In the genomic region with DNA sequence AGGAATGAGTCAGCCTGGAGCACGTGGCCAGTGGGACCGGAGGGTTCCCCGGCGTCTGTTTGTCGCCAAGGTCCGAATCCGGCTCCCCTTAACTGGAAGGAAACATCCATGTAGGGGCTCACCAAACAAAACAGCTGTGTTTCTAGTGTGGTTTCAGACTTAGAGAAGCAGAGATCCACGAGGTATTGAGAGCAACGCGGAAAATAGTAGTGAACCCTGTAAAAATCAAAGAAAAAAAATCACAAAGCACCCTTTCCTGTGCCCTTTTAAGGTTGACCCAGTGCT, we compare ENCODE assay signal across 8 cellular contexts. TPM values are rescaled to one million over a fixed set of nuclear protein-coding genes. Genes with fewer than 3 reads are reported as not detected.
A peak's percentile ranks its signal among the peaks of the same experiment; 100 is the strongest.
DNase-seq lines count a peak whose midpoint lies in the region; ATAC-seq, FAIRE-seq and TF ChIP-seq lines count a peak whose summit lies in the region.

No MANE protein-coding gene starts in this region.

- no peak for TF ChIP-seq EP300 in K562 (IDR thresholded peaks at IDR 0.05; ENCODE audit: low read length)
- no peak for TF ChIP-seq EP300 in transverse colon (IDR thresholded peaks at IDR 0.05; ENCODE audit: low read depth)

- no peaks in the 10 kb centered on the region for H4K20me1 ChIP-seq in K562 (replicated peaks; ENCODE audit: control insufficient read depth, insufficient read depth, low read length)

- in situ Hi-C loops in K562 (cut with MboI) = no loop called here
- in situ Hi-C loops in transverse colon (cut with MboI; ENCODE audit: low pct_ligation_motif_present in 1 of 4, low pct_unique_long_range_greater_than_20kb in 1 of 4, low sequenced_read_pairs in 3 of 4) = loop anchor here in 1 of 4 donors (25.0 kb wide), 1 partner anchor 649 kb away; a partner anchor contains a TSS

- peak overlapping the region; percentile 96 to 98 for H3K9ac ChIP-seq in K562 (ENCODE audit: insufficient read depth in 1 of 2, low read depth in 2 of 2, low read length in 2 of 2)

- H3K9me3 ChIP-seq in K562 (replicated peaks; ENCODE audit: control insufficient read depth, insufficient read depth, low read depth, low read length) (no peaks in the 10 kb centered on the region), transverse colon (no peaks in the 10 kb centered on the region)

- 1% methylated on average over 10 of the region's 10 CpGs for WGBS in K562 (ENCODE audit: insufficient coverage, low coverage, missing lambda C conversion rate)
- 0% methylated on average over 10 of the region's 10 CpGs; no CpG with 5 or more reads in 1 of the 2 donors for whole genome bisulfite sequencing in transverse colon (ENCODE audit: low coverage in 1 of 2), 2 donors

- H3K4me3 ChIP-seq in K562 (peak overlapping the region; percentile 95), transverse colon (peak overlapping the region; percentile 65 to 96 (median 86))

- BruUV-seq in K562 (replicated peaks; lab: Mats Ljungman, UMichigan) = no TSS peak

- H3K4me2 ChIP-seq in K562 (ENCODE audit: insufficient read depth, low read length) = peak overlapping the region; percentile 93

- H3K36me3 ChIP-seq in K562 (ENCODE audit: control insufficient read depth, insufficient read depth, low read length) (peaks cover 47% of the 10 kb centered on the region), transverse colon (peaks cover 0 to 10% (median 3%) of the 10 kb centered on the region in 4 donors)

- peak overlapping the region; percentile 96 for H3K4me3 Mint-ChIP-seq in activated naive CD4-positive, alpha-beta T cell treated with anti-CD3 and anti-CD28 coated beads for 36 hours

- H3K27me3 ChIP-seq in K562 (ENCODE audit: control insufficient read depth in 2 of 2, insufficient read depth in 2 of 2, low read length in 2 of 2) (no peaks in the 10 kb centered on the region; a peak in 1 of 5 replicates), transverse colon (no peaks in the 10 kb centered on the region)

- intact Hi-C loops in activated naive CD4-positive, alpha-beta T cell treated with anti-CD3 and anti-CD28 coated beads for 36 hours (cut with micrococcal nuclease) = loop anchor here (1.0 to 10.0 kb wide), 11 partner anchors 9 to 1519 kb away; a partner anchor contains a TSS
- intact Hi-C loops in K562 (cut with micrococcal nuclease) (loop anchor here (5.0 kb wide), 1 partner anchor 149 kb away; a partner anchor contains a TSS), transverse colon (cut with DNase I; ENCODE audit: low total_unique reads) (no loop called here)

- POLR2A ChIA-PET in K562 (lab: Yijun Ruan, JAX) = interaction anchor here (0.6 to 2.2 kb wide), 8 partner anchors 10 to 293 kb away, joined by 3 to 9 read pairs (median 6); no protein-coding TSS in a partner anchor

- peaks cover 43% of the 10 kb centered on the region for H3K36me3 Mint-ChIP-seq in activated naive CD4-positive, alpha-beta T cell treated with anti-CD3 and anti-CD28 coated beads for 36 hours (ENCODE audit: low read depth)

- H3K27ac ChIP-seq in K562 (ENCODE audit: extremely low read depth, low read depth, low read length) = peak overlapping the region; percentile 93
- H3K27ac ChIP-seq in transverse colon = peak overlapping the region; percentile 95 to 97 (median 96)

- H2AFZ ChIP-seq in K562 (ENCODE audit: low read depth, low read length) = peak overlapping the region; percentile 61

- peaks cover 41% of the 10 kb centered on the region for H3K79me2 ChIP-seq in K562 (ENCODE audit: control insufficient read depth, insufficient read depth, low read length)

- H3K4me1 Mint-ChIP-seq in activated naive CD4-positive, alpha-beta T cell treated with anti-CD3 and anti-CD28 coated beads for 36 hours (ENCODE audit: low read depth) = peaks cover 48% of the 10 kb centered on the region

- TF ChIP-seq POLR2A in K562 (conservative IDR thresholded peaks at IDR 0.05) = no peak
- no peak for TF ChIP-seq POLR2A in transverse colon (IDR thresholded peaks at IDR 0.05)

- no peak for TF ChIP-seq RAD21 in K562 (CRISPR knock-in tag; conservative IDR thresholded peaks at IDR 0.05 in 1 of 2, IDR thresholded peaks at IDR 0.05 in 1 of 2)

- peak overlapping the region; percentile 92 for H3K27ac Mint-ChIP-seq in activated naive CD4-positive, alpha-beta T cell treated with anti-CD3 and anti-CD28 coated beads for 36 hours

- no peak for ATAC-seq in K562
- ATAC-seq in HG03280 (IDR thresholded peaks at IDR 0.05; ENCODE audit: unreplicated experiment) = no peak
- no peak for ATAC-seq in GM19035 (IDR thresholded peaks at IDR 0.05; ENCODE audit: unreplicated experiment)

- DNase-seq in activated naive CD4-positive, alpha-beta T cell treated with anti-CD3 and anti-CD28 coated beads for 36 hours = no peak
- DNase-seq in activated naive CD4-positive, alpha-beta T cell (lab: John Stamatoyannopoulos, UW) = no peak
- DNase-seq in K562 (ENCODE audit: extremely low read depth in 1 of 4, low spot score in 3 of 4) (peak in 1 of 4 experiments; percentile 62), medulla oblongata (ENCODE audit: extremely low spot score) (peak; percentile 40), transverse colon (no peak), AG08395 (ENCODE audit: low spot score) (no peak)

- no peak for FAIRE-seq in K562 (lab: Jason Lieb, UNC)

- peaks cover 4 to 21% of the 10 kb centered on the region in 2 experiments; a peak in 4 of 5 replicates for H3K4me1 ChIP-seq in K562 (replicated peaks in 1 of 2; ENCODE audit: control insufficient read depth in 2 of 2, insufficient read depth in 2 of 2, low read length in 2 of 2)
- peaks cover 16 to 31% (median 20%) of the 10 kb centered on the region in 4 donors for H3K4me1 ChIP-seq in transverse colon

- H3K9me3 Mint-ChIP-seq in activated naive CD4-positive, alpha-beta T cell treated with anti-CD3 and anti-CD28 coated beads for 36 hours = no peaks in the 10 kb centered on the region

- CTCF ChIA-PET in activated naive CD4-positive, alpha-beta T cell treated with anti-CD3 and anti-CD28 coated beads for 36 hours (lab: Charles Lee) = interaction anchor here (0.7 to 1.1 kb wide), 3 partner anchors 18 to 269 kb away, joined by 3 to 4 read pairs (median 3); no protein-coding TSS in a partner anchor
- CTCF ChIA-PET in K562 (lab: Yijun Ruan, JAX; ENCODE audit: low intra/inter-chr PET ratio) = no interaction called here

- no peak for TF ChIP-seq CTCF in K562 (IDR thresholded peaks at IDR 0.05 in 2 of 3, conservative IDR thresholded peaks at IDR 0.05 in 1 of 3; ENCODE audit: insufficient read depth in 2 of 3, low read depth in 1 of 3, low read length in 3 of 3)
- TF ChIP-seq CTCF in transverse colon (IDR thresholded peaks at IDR 0.05) = no peak

- no peaks in the 10 kb centered on the region for H3K9me1 ChIP-seq in K562 (ENCODE audit: control insufficient read depth, insufficient read depth, low read length)

- no peaks in the 10 kb centered on the region for H3K27me3 Mint-ChIP-seq in activated naive CD4-positive, alpha-beta T cell treated with anti-CD3 and anti-CD28 coated beads for 36 hours (ENCODE audit: low read depth)

TF ChIP-seq in K562, 482 proteins besides CTCF, POLR2A, EP300 and RAD21 (continues in another document):
- TF ChIP-seq MYC (IDR thresholded peaks at IDR 0.05; ENCODE audit: low read depth, low read length) (peak; percentile 95), MYC (CRISPR knock-in tag; IDR thresholded peaks at IDR 0.05; ENCODE audit: borderline replicate concordance, low read depth) (peak; percentile 73; the same call in 1 of the 2 replicates), NONO (IDR thresholded peaks at IDR 0.05; ENCODE audit: low read depth in 2 of 2, low read length in 1 of 2) (no peak)

RNA-seq across cellular contexts. Expression of a gene that starts 38.3 kb away (rescaled TPM):
- total RNA-seq in activated naive CD4-positive, alpha-beta T cell treated with anti-CD3 and anti-CD28 coated beads for 36 hours = under 1 TPM; 0.14 to 0.32 TPM
- 0.81 and 0.99 TPM in 2 replicates for total RNA-seq in K562 (2011; cell fraction: chromatin; rRNA removed; ENCODE audit: low replicate concordance)
- 0.50 and 0.92 TPM in 2 replicates for total RNA-seq in K562 (2011; cell fraction: nucleolus; rRNA removed)
- total RNA-seq in K562 (2011; cell fraction: nucleoplasm; rRNA removed) = 0.81 and 1.2 TPM in 2 replicates
- 0.18 and 0.24 TPM in 2 replicates for total RNA-seq in K562 (2014; rRNA removed)
- 0.22 and 0.25 TPM in 2 replicates for total RNA-seq in K562 (2014; rRNA removed; fragmentation: Illumina TruSeq; extraction: Trizol)
- total RNA-seq in K562 (2015; rRNA removed; fragmentation: Illumina TruSeq; extraction: Trizol) = 0.15 and 0.25 TPM in 2 replicates
- total RNA-seq in K562 (2021) = 0.44 and 0.54 TPM in 2 replicates
- 0.57 TPM in 1 of 2 replicates, not detected in the other for polyA plus RNA-seq in K562 (2011; rRNA removed)
- polyA plus RNA-seq in K562 (2011; cell fraction: cytosol; rRNA removed) = 0.06 and 0.27 TPM in 2 replicates
- 0.14 TPM in 1 of 2 replicates, not detected in the other for polyA plus RNA-seq in K562 (2011; cell fraction: nucleus; rRNA removed)
- 0.29 and 0.30 TPM in 2 replicates for polyA plus RNA-seq in K562 (2012)
- 0.39 and 0.40 TPM in 2 replicates for polyA plus RNA-seq in K562 (2014; fragmentation: Illumina TruSeq; extraction: Trizol)
- polyA plus RNA-seq in K562 (2014; fragmentation: Nextera tagmentation; extraction: Ambion mirVana) = under 1 TPM; 0.04 to 0.32 TPM
- polyA plus RNA-seq in K562 (2014; rRNA removed) = 0.20 and 0.25 TPM in 2 replicates
- polyA minus RNA-seq in K562 (2011; rRNA and poly(A)+ RNA removed) = 0.60 TPM in 1 of 2 replicates, not detected in the other
- not detected in 2 replicates for polyA minus RNA-seq in K562 (2011; cell fraction: cytosol; rRNA and poly(A)+ RNA removed)
- polyA minus RNA-seq in K562 (2011; cell fraction: nucleus; rRNA and poly(A)+ RNA removed) = 0.27 TPM in 1 of 2 replicates, not detected in the other
- under 1 TPM in 3 of 4 donors, not detected in 1; 0.20 to 0.32 (median 0.27) TPM for total RNA-seq in transverse colon

RNA-seq across cellular contexts. Expression of a gene that starts 53.8 kb away (rescaled TPM):
- 1 to 10 TPM; 1.7 to 1.9 TPM for total RNA-seq in activated naive CD4-positive, alpha-beta T cell treated with anti-CD3 and anti-CD28 coated beads for 36 hours
- 16.2 and 23.2 TPM in 2 replicates for total RNA-seq in K562 (2011; cell fraction: chromatin; rRNA removed; ENCODE audit: low replicate concordance)
- 6.6 and 7.3 TPM in 2 replicates for total RNA-seq in K562 (2011; cell fraction: nucleolus; rRNA removed)
- 8.6 and 12.2 TPM in 2 replicates for total RNA-seq in K562 (2011; cell fraction: nucleoplasm; rRNA removed)
- total RNA-seq in K562 (2014; rRNA removed) (2.9 and 3.8 TPM in 2 replicates), K562 (2014; rRNA removed; fragmentation: Illumina TruSeq; extraction: Trizol) (11.2 and 11.7 TPM in 2 replicates), K562 (2015; rRNA removed; fragmentation: Illumina TruSeq; extraction: Trizol) (8.4 and 8.8 TPM in 2 replicates), K562 (2021) (11.2 and 11.7 TPM in 2 replicates), transverse colon (1 to 10 TPM; 6.0 to 7.6 (median 6.8) TPM)
- polyA plus RNA-seq in K562 (2011; rRNA removed) (9.7 and 11.0 TPM in 2 replicates), K562 (2014; fragmentation: Illumina TruSeq; extraction: Trizol) (8.4 and 9.5 TPM in 2 replicates), K562 (2014; fragmentation: Nextera tagmentation; extraction: Ambion mirVana) (1 to 10 TPM; 3.0 to 3.4 TPM), K562 (2014; rRNA removed) (5.2 and 6.7 TPM in 2 replicates)
- polyA plus RNA-seq in K562 (2011; cell fraction: cytosol; rRNA removed) = 1.6 and 3.3 TPM in 2 replicates
- polyA plus RNA-seq in K562 (2011; cell fraction: nucleus; rRNA removed) = 10.6 and 13.6 TPM in 2 replicates
- 5.5 and 7.7 TPM in 2 replicates for polyA plus RNA-seq in K562 (2012)
- 28.1 and 31.0 TPM in 2 replicates for polyA minus RNA-seq in K562 (2011; rRNA and poly(A)+ RNA removed)
- polyA minus RNA-seq in K562 (2011; cell fraction: cytosol; rRNA and poly(A)+ RNA removed) = 5.1 and 6.3 TPM in 2 replicates
- 7.1 and 7.3 TPM in 2 replicates for polyA minus RNA-seq in K562 (2011; cell fraction: nucleus; rRNA and poly(A)+ RNA removed)
